ENCODE assay signal across 1 cellular context in the genomic region with DNA sequence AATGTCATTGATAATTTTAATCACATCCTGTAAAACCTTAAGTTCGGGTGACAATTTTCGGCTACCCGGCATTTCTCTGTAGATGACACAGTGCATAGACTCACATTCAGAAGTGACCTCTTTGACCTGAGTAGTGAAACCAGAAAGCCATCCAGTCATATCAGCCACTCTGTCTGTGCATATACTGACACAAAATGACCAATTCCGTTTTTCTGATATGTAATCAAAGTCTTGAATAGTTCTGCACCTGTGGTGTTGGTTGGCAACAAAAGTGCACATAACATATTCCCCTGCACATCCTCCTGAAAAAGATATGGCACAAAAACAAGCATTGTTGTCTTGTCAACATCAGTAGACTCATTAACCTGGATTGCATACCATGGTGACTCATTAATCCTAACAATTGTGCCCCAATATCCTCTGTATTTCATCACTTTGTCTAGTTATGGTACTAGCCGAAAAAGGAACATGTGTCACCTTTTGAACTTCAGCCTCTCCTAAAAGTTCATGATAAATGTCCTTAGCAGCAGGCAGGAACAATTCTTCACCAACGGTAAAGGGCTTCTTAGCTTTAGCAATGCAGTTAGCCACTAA.
TF ChIP-seq lines count a peak whose summit lies in the region.

No MANE protein-coding gene starts in this region.

TF ChIP-seq in HepG2, 621 proteins besides CTCF, POLR2A, EP300 and RAD21:
- no peak for TF ChIP-seq TBL1XR1 (IDR thresholded peaks at IDR 0.05; ENCODE audit: borderline replicate concordance, low read length, partially characterized antibody)
- TF ChIP-seq ELF4 (CRISPR knock-in tag; IDR thresholded peaks at IDR 0.05; ENCODE audit: borderline replicate concordance) = no peak
- TF ChIP-seq U2AF1 (optimal IDR thresholded peaks at IDR 0.05; ENCODE audit: low read depth, low read length) = no peak
- TF ChIP-seq MATR3 (CRISPR knock-in tag; IDR thresholded peaks at IDR 0.05) = no peak
- TF ChIP-seq SOX5 (CRISPR knock-in tag; IDR thresholded peaks at IDR 0.05; ENCODE audit: borderline replicate concordance) = 0 out of 2 replicates have a peak, but pooled peaks have one; percentile 43
- no peak for TF ChIP-seq ZNF891 (CRISPR knock-in tag; IDR thresholded peaks at IDR 0.05)
- TF ChIP-seq JUN (CRISPR knock-in tag; IDR thresholded peaks at IDR 0.05) = no peak
- TF ChIP-seq SOX6 (IDR thresholded peaks at IDR 0.05) = no peak
- peak; percentile 20; the same call in 1 of the 2 replicates for TF ChIP-seq SOX6 (CRISPR knock-in tag; IDR thresholded peaks at IDR 0.05)
- TF ChIP-seq SP1 (IDR thresholded peaks at IDR 0.05) = no peak
- no peak for TF ChIP-seq SP1 (CRISPR knock-in tag; IDR thresholded peaks at IDR 0.05)
- TF ChIP-seq NR2F6 (IDR thresholded peaks at IDR 0.05) = no peak
- TF ChIP-seq NR2F6 (CRISPR knock-in tag; IDR thresholded peaks at IDR 0.05) = no peak
- TF ChIP-seq, protein P1, sequence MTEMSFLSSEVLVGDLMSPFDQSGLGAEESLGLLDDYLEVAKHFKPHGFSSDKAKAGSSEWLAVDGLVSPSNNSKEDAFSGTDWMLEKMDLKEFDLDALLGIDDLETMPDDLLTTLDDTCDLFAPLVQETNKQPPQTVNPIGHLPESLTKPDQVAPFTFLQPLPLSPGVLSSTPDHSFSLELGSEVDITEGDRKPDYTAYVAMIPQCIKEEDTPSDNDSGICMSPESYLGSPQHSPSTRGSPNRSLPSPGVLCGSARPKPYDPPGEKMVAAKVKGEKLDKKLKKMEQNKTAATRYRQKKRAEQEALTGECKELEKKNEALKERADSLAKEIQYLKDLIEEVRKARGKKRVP (CRISPR knock-in tag; IDR thresholded peaks at IDR 0.05) = peak in 1 of 2 experiments; percentile 79; a peak in 2 of 4 replicates
- no peak for TF ChIP-seq ADNP (CRISPR knock-in tag; IDR thresholded peaks at IDR 0.05)
- no peak for TF ChIP-seq ZNF3 (CRISPR knock-in tag; IDR thresholded peaks at IDR 0.05)
- TF ChIP-seq FOSL2 (CRISPR knock-in tag; IDR thresholded peaks at IDR 0.05) = peak; percentile 68
TF ChIP-seq in HepG2: peak in this region for 4.
